ENCODE assay signal across 1 cellular context in the genomic region with DNA sequence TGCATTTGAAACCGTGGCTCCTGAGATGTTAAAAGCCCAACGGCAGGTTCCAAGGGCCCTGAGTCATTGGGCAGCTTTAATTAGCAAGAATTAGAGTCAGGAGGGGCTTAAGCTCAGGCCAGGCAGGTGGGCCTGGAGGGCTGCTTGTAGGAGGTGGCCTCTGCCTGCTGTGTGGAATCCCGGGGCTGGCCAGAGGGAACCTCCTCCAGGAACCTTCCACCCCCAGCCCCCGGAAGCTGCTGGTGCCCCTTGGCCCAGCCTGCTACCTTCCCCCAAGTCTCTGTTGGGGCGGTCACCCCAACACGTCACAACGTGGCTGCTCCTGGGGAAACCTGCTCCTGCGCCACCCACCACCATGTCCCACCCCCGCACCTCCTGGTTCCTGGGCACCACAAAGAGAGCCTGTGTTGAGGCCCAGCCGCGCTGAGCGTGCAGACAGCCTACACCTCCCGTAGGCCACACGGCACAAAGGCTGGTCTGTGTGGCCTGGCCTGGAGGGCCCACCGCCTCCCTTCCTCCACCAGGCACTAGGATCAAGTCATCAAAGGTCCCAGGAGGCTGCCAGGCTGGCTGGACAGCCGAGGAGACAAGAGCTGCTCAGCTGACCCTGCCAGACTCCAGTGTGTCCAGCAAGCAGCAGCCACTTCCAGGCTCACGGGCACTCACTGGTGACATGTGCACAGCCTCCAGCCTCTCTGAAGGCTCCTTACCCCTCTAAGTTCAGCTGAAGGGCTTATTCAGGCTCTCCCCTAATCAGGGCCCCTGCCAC.
TF ChIP-seq lines count a peak whose summit lies in the region.

No MANE protein-coding gene starts in this region.

TF ChIP-seq in HepG2, 621 proteins besides CTCF, POLR2A, EP300 and RAD21 (continued from another document and continues in another):
- TF ChIP-seq ZNF136 (CRISPR knock-in tag; IDR thresholded peaks at IDR 0.05; ENCODE audit: low read depth), result peak; percentile 89; the same call in 1 of the 2 replicates
- TF ChIP-seq, protein P1, sequence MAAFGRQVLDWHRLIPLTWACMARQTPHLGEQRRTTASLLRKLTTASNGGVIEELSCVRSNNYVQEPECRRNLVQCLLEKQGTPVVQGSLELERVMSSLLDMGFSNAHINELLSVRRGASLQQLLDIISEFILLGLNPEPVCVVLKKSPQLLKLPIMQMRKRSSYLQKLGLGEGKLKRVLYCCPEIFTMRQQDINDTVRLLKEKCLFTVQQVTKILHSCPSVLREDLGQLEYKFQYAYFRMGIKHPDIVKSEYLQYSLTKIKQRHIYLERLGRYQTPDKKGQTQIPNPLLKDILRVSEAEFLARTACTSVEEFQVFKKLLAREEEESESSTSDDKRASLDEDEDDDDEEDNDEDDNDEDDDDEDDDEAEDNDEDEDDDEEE (CRISPR knock-in tag; IDR thresholded peaks at IDR 0.05), result peak; percentile 86
- no peak for TF ChIP-seq ONECUT2 (CRISPR knock-in tag; IDR thresholded peaks at IDR 0.05)
- peak; percentile 22; the same call in 1 of the 2 replicates for TF ChIP-seq EHMT2 (IDR thresholded peaks at IDR 0.05; ENCODE audit: borderline replicate concordance, low read depth, low read length)
- TF ChIP-seq HMG20A (CRISPR knock-in tag; IDR thresholded peaks at IDR 0.05; ENCODE audit: borderline replicate concordance), result peak; percentile 74; the same call in 1 of the 2 replicates
- peak; percentile 62; the same call in 1 of the 2 replicates for TF ChIP-seq CAMTA2 (CRISPR knock-in tag; IDR thresholded peaks at IDR 0.05; ENCODE audit: borderline replicate concordance)
- TF ChIP-seq GATAD2A (CRISPR knock-in tag; IDR thresholded peaks at IDR 0.05), result peak; percentile 83
- peak; percentile 36; the same call in 1 of the 2 replicates for TF ChIP-seq SP5 (CRISPR knock-in tag; IDR thresholded peaks at IDR 0.05; ENCODE audit: borderline replicate concordance, low read depth)
- TF ChIP-seq, protein P2, sequence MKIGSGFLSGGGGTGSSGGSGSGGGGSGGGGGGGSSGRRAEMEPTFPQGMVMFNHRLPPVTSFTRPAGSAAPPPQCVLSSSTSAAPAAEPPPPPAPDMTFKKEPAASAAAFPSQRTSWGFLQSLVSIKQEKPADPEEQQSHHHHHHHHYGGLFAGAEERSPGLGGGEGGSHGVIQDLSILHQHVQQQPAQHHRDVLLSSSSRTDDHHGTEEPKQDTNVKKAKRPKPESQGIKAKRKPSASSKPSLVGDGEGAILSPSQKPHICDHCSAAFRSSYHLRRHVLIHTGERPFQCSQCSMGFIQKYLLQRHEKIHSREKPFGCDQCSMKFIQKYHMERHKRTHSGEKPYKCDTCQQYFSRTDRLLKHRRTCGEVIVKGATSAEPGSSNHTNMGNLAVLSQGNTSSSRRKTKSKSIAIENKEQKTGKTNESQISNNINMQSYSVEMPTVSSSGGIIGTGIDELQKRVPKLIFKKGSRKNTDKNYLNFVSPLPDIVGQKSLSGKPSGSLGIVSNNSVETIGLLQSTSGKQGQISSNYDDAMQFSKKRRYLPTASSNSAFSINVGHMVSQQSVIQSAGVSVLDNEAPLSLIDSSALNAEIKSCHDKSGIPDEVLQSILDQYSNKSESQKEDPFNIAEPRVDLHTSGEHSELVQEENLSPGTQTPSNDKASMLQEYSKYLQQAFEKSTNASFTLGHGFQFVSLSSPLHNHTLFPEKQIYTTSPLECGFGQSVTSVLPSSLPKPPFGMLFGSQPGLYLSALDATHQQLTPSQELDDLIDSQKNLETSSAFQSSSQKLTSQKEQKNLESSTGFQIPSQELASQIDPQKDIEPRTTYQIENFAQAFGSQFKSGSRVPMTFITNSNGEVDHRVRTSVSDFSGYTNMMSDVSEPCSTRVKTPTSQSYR (CRISPR knock-in tag; IDR thresholded peaks at IDR 0.05; ENCODE audit: borderline replicate concordance), result peak; percentile 92; the same call in 1 of the 2 replicates
- no peak for TF ChIP-seq ZNF572 (CRISPR knock-in tag; IDR thresholded peaks at IDR 0.05)
- peak; percentile 59; the same call in 1 of the 2 replicates for TF ChIP-seq DMAP1 (CRISPR knock-in tag; IDR thresholded peaks at IDR 0.05)
- no peak for TF ChIP-seq DPF2 (CRISPR knock-in tag; IDR thresholded peaks at IDR 0.05; ENCODE audit: borderline replicate concordance, low read depth)
- peak; percentile 2; the same call in 1 of the 2 replicates for TF ChIP-seq NFYC (CRISPR knock-in tag; IDR thresholded peaks at IDR 0.05)
- 0 out of 2 replicates have a peak, but pooled peaks have one; percentile 45 for TF ChIP-seq KLF15 (CRISPR knock-in tag; IDR thresholded peaks at IDR 0.05; ENCODE audit: borderline replicate concordance)
- TF ChIP-seq KDM5B (CRISPR knock-in tag; IDR thresholded peaks at IDR 0.05; ENCODE audit: borderline replicate concordance), result peak; percentile 51; the same call in 1 of the 2 replicates
- 0 out of 2 replicates have a peak, but pooled peaks have one; percentile 30 for TF ChIP-seq ZKSCAN5 (CRISPR knock-in tag; IDR thresholded peaks at IDR 0.05)
- TF ChIP-seq ZNF75D (CRISPR knock-in tag; IDR thresholded peaks at IDR 0.05; ENCODE audit: borderline replicate concordance), result no peak
- peak; percentile 68; the same call in 1 of the 2 replicates for TF ChIP-seq SPEN (CRISPR knock-in tag; IDR thresholded peaks at IDR 0.05; ENCODE audit: low read depth)
- TF ChIP-seq RBM22 (optimal IDR thresholded peaks at IDR 0.05; ENCODE audit: low read length), result peak; percentile 68
- TF ChIP-seq RFXAP (CRISPR knock-in tag; IDR thresholded peaks at IDR 0.05; ENCODE audit: borderline replicate concordance), result 0 out of 2 replicates have a peak, but pooled peaks have one; percentile 61
- TF ChIP-seq YY1 (IDR thresholded peaks at IDR 0.05; ENCODE audit: insufficient read depth, insufficient replicate concordance, low read depth, low read length), result peak; percentile 72
- TF ChIP-seq, protein P3, sequence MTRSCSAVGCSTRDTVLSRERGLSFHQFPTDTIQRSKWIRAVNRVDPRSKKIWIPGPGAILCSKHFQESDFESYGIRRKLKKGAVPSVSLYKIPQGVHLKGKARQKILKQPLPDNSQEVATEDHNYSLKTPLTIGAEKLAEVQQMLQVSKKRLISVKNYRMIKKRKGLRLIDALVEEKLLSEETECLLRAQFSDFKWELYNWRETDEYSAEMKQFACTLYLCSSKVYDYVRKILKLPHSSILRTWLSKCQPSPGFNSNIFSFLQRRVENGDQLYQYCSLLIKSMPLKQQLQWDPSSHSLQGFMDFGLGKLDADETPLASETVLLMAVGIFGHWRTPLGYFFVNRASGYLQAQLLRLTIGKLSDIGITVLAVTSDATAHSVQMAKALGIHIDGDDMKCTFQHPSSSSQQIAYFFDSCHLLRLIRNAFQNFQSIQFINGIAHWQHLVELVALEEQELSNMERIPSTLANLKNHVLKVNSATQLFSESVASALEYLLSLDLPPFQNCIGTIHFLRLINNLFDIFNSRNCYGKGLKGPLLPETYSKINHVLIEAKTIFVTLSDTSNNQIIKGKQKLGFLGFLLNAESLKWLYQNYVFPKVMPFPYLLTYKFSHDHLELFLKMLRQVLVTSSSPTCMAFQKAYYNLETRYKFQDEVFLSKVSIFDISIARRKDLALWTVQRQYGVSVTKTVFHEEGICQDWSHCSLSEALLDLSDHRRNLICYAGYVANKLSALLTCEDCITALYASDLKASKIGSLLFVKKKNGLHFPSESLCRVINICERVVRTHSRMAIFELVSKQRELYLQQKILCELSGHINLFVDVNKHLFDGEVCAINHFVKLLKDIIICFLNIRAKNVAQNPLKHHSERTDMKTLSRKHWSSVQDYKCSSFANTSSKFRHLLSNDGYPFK (CRISPR knock-in tag; IDR thresholded peaks at IDR 0.05; ENCODE audit: borderline replicate concordance), result peak; percentile 63
- no peak for TF ChIP-seq MAZ (IDR thresholded peaks at IDR 0.05; ENCODE audit: borderline replicate concordance, low read depth, low read length)
- TF ChIP-seq MAZ (CRISPR knock-in tag; IDR thresholded peaks at IDR 0.05; ENCODE audit: low read depth), result peak; percentile 55; the same call in 1 of the 2 replicates
- TF ChIP-seq NR2F1 (CRISPR knock-in tag; IDR thresholded peaks at IDR 0.05), result 0 out of 4 replicates have a peak, but pooled peaks of 1 of the 2 experiments have one; percentile 6
- 0 out of 2 replicates have a peak, but pooled peaks have one; percentile 31 for TF ChIP-seq ZNF709 (CRISPR knock-in tag; IDR thresholded peaks at IDR 0.05)
- peak; percentile 99 for TF ChIP-seq ZFX (CRISPR knock-in tag; IDR thresholded peaks at IDR 0.05; ENCODE audit: low read depth)
- TF ChIP-seq ZNF788 (CRISPR knock-in tag; IDR thresholded peaks at IDR 0.05; ENCODE audit: borderline replicate concordance), result peak; percentile 79; the same call in 1 of the 2 replicates
- TF ChIP-seq KAT7 (CRISPR knock-in tag; IDR thresholded peaks at IDR 0.05; ENCODE audit: borderline replicate concordance), result peak; percentile 49; the same call in 1 of the 2 replicates
- TF ChIP-seq HIVEP1 (CRISPR knock-in tag; IDR thresholded peaks at IDR 0.05), result peak; percentile 75
- TF ChIP-seq ZNF563 (CRISPR knock-in tag; IDR thresholded peaks at IDR 0.05), result 0 out of 2 replicates have a peak, but pooled peaks have one; percentile 65
- TF ChIP-seq, protein P4, sequence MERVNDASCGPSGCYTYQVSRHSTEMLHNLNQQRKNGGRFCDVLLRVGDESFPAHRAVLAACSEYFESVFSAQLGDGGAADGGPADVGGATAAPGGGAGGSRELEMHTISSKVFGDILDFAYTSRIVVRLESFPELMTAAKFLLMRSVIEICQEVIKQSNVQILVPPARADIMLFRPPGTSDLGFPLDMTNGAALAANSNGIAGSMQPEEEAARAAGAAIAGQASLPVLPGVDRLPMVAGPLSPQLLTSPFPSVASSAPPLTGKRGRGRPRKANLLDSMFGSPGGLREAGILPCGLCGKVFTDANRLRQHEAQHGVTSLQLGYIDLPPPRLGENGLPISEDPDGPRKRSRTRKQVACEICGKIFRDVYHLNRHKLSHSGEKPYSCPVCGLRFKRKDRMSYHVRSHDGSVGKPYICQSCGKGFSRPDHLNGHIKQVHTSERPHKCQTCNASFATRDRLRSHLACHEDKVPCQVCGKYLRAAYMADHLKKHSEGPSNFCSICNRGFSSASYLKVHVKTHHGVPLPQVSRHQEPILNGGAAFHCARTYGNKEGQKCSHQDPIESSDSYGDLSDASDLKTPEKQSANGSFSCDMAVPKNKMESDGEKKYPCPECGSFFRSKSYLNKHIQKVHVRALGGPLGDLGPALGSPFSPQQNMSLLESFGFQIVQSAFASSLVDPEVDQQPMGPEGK (CRISPR knock-in tag; IDR thresholded peaks at IDR 0.05), result peak; percentile 92
- TF ChIP-seq ZSCAN31 (CRISPR knock-in tag; IDR thresholded peaks at IDR 0.05; ENCODE audit: low read depth), result 0 out of 2 replicates have a peak, but pooled peaks have one; percentile 20
- TF ChIP-seq, protein P5, sequence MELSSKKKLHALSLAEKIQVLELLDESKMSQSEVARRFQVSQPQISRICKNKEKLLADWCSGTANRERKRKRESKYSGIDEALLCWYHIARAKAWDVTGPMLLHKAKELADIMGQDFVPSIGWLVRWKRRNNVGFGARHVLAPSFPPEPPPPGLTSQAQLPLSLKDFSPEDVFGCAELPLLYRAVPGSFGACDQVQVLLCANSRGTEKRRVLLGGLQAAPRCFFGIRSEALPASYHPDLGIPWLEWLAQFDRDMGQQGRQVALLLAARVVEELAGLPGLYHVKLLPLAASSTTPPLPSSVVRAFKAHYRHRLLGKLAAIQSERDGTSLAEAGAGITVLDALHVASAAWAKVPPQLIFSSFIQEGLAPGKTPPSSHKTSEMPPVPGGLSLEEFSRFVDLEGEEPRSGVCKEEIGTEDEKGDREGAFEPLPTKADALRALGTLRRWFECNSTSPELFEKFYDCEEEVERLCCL (CRISPR knock-in tag; IDR thresholded peaks at IDR 0.05; ENCODE audit: borderline replicate concordance), result 0 out of 2 replicates have a peak, but pooled peaks have one; percentile 5
- 0 out of 2 replicates have a peak, but pooled peaks have one; percentile 39 for TF ChIP-seq EED (CRISPR knock-in tag; IDR thresholded peaks at IDR 0.05)
- TF ChIP-seq PHB2 (IDR thresholded peaks at IDR 0.05; ENCODE audit: partially characterized antibody), result no peak
- TF ChIP-seq ZNF496 (CRISPR knock-in tag; IDR thresholded peaks at IDR 0.05; ENCODE audit: insufficient replicate concordance), result no peak
- no peak for TF ChIP-seq ZNF546 (CRISPR knock-in tag; conservative IDR thresholded peaks at IDR 0.05)
- TF ChIP-seq KMT2B (CRISPR knock-in tag; IDR thresholded peaks at IDR 0.05), result peak; percentile 51; the same call in 1 of the 2 replicates
- TF ChIP-seq SMAD9 (CRISPR knock-in tag; IDR thresholded peaks at IDR 0.05), result peak; percentile 79; the same call in 1 of the 2 replicates
- TF ChIP-seq, protein P6, sequence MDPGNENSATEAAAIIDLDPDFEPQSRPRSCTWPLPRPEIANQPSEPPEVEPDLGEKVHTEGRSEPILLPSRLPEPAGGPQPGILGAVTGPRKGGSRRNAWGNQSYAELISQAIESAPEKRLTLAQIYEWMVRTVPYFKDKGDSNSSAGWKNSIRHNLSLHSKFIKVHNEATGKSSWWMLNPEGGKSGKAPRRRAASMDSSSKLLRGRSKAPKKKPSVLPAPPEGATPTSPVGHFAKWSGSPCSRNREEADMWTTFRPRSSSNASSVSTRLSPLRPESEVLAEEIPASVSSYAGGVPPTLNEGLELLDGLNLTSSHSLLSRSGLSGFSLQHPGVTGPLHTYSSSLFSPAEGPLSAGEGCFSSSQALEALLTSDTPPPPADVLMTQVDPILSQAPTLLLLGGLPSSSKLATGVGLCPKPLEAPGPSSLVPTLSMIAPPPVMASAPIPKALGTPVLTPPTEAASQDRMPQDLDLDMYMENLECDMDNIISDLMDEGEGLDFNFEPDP (CRISPR knock-in tag; conservative IDR thresholded peaks at IDR 0.05), result no peak
- TF ChIP-seq, protein P7, sequence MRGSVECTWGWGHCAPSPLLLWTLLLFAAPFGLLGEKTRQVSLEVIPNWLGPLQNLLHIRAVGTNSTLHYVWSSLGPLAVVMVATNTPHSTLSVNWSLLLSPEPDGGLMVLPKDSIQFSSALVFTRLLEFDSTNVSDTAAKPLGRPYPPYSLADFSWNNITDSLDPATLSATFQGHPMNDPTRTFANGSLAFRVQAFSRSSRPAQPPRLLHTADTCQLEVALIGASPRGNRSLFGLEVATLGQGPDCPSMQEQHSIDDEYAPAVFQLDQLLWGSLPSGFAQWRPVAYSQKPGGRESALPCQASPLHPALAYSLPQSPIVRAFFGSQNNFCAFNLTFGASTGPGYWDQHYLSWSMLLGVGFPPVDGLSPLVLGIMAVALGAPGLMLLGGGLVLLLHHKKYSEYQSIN (CRISPR knock-in tag; IDR thresholded peaks at IDR 0.05; ENCODE audit: borderline replicate concordance), result no peak
- TF ChIP-seq, protein P8, sequence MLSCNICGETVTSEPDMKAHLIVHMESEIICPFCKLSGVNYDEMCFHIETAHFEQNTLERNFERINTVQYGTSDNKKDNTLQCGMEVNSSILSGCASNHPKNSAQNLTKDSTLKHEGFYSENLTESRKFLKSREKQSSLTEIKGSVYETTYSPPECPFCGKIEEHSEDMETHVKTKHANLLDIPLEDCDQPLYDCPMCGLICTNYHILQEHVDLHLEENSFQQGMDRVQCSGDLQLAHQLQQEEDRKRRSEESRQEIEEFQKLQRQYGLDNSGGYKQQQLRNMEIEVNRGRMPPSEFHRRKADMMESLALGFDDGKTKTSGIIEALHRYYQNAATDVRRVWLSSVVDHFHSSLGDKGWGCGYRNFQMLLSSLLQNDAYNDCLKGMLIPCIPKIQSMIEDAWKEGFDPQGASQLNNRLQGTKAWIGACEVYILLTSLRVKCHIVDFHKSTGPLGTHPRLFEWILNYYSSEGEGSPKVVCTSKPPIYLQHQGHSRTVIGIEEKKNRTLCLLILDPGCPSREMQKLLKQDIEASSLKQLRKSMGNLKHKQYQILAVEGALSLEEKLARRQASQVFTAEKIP (CRISPR knock-in tag; IDR thresholded peaks at IDR 0.05; ENCODE audit: borderline replicate concordance), result no peak
- peak; percentile 99 for TF ChIP-seq SRSF1 (optimal IDR thresholded peaks at IDR 0.05; ENCODE audit: low read depth, low read length)
- TF ChIP-seq ZNF333 (CRISPR knock-in tag; IDR thresholded peaks at IDR 0.05; ENCODE audit: borderline replicate concordance), result no peak
